Comparison of ENCODE assay signal across 34 cellular contexts in genomic region chrX:32472364-32472763, GRCh38.
"Had no signal": no experiment of that assay in that cellular context is flagged by ENCODE, and none has a peak within 500 bp of the region (broad histone marks: within the 10 kb centered on the region; RNA-seq: fewer than 3 reads in every experiment).

No MANE protein-coding gene starts in this region.

- H3K36me3 ChIP-seq: MG63 had no signal

- H3K4me2 ChIP-seq: KMS-11 had no signal

- H3K4me3 ChIP-seq: MG63 had no signal

- DNase-seq: Karpas-422, Kasumi-1, MG63, MM.1S, MV-4-11, NCI-H1048, NCI-H1092, NCI-H1092 treated with DMSO at 0.1 percent for 48 hours, NCI-H1105, NCI-H1105 treated with DMSO at 0.1 percent for 48 hours, NCI-H1417, NCI-H1417 treated with DMSO at 0.1 percent for 48 hours, NCI-H1436, NCI-H1436 treated with DMSO at 0.1 percent for 48 hours, NCI-H146, NCI-H1694, NCI-H1694 treated with DMSO at 0.1 percent for 48 hours, NCI-H187, NCI-H187 treated with DMSO at 0.1 percent for 48 hours, NCI-H1930, NCI-H2029, NCI-H2029 treated with DMSO at 0.1 percent for 48 hours, NCI-H2081, NCI-H2081 treated with DMSO at 0.1 percent for 48 hours, NCI-H2107, NCI-H2171, NCI-H2171 treated with DMSO at 0.1 percent for 48 hours, NCI-H2227 treated with DMSO at 0.1 percent for 48 hours, NCI-H226, NCI-H345, NCI-H446, NCI-H446 treated with DMSO at 0.1 percent for 48 hours, NCI-H510A had no signal

- H3K9ac ChIP-seq: KMS-11 had no signal

- H3K9me3 ChIP-seq: MG63 had no signal

- H3K27ac ChIP-seq: KMS-11 had no signal

- H3K27me3 ChIP-seq: MG63 had no signal
